Comparison of ENCODE assay signal across 8 cellular contexts in the genomic region with DNA sequence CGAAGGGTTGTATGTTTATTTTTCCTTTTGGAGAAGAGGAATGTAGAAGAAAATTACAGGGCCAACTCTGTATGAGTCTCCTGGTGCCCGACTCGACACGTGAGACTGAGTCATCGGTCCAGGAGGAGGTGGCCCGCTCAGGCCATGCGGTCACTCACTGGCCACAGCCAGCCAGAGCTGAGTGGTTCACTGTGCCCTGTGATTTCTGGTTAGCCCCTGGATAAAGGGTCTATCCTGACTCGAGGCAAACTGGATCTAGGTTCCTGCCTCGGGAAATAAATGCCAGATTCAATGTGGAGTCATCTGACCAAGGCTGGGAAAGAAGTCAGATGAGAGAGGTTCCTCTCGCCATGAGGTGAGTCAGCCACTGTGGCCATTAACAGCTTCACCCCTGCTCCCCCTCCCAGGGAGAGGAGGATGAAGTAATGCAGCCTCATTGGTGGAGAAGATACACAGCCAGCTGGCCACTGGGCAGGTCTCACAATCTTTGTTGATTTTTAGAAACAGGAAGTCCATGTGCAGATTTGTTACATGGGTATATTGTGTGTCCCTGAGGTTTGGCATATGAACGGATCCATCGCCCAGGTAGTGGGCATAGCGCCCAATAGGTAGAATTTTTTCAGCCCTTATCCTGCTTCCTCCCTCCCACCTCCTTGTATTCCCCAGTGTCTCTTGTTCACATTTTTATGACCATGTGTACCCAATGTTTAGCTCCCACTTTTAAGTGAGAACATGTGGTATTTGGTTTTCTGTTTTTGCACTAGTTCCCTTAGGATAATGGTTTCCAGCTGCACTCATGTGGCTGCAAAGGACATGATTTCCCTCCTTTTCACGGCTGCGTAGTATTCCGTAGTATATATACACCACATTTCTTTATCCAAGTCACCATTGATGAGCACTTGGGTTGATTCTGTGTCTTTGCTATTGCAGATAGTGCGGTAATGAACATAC. TPM values are rescaled to one million over a fixed set of nuclear protein-coding genes. Genes with fewer than 3 reads are reported as not detected.
DNase-seq lines count a peak whose midpoint lies in the region; ATAC-seq and TF ChIP-seq lines count a peak whose summit lies in the region.

No MANE protein-coding gene starts in this region.

- H3K27ac ChIP-seq in right atrium auricular region (peak overlapping the region; percentile 70 to 77), stomach smooth muscle (ENCODE audit: low read length) (peak overlapping the region; percentile 74)

- H3K4me1 Mint-ChIP-seq in WTC11, result no peaks in the 10 kb centered on the region

- TF ChIP-seq CTCF in WTC11 (IDR thresholded peaks at IDR 0.05) (no peak), right atrium auricular region (IDR thresholded peaks at IDR 0.05) (no peak)

- H3K9me3 ChIP-seq in right atrium auricular region (no peaks in the 10 kb centered on the region), stomach smooth muscle (ENCODE audit: control insufficient read depth in 2 of 2, low read length in 2 of 2) (no peaks in the 10 kb centered on the region)

- CTCF ChIA-PET in WTC11 (lab: Charles Lee), result no interaction called here

- H3K36me3 Mint-ChIP-seq in WTC11, result peaks cover 4% of the 10 kb centered on the region; the same call in 1 of the 2 replicates

- H3K4me3 Mint-ChIP-seq in WTC11, result no peak overlapping the region

- no peaks in the 10 kb centered on the region for H3K9me3 Mint-ChIP-seq in WTC11

- peak; percentile 90 for DNase-seq in HK-2 (ENCODE audit: unreplicated experiment)
- no peak for DNase-seq in WTC11 (ENCODE audit: low spot score)
- peak; percentile 96 for DNase-seq in right atrium auricular region (ENCODE audit: low spot score)
- DNase-seq in RPMI8226, result no peak

- POLR2A ChIA-PET in WTC11 (lab: Charles Lee), result no interaction called here

- ATAC-seq in WTC11 (no peak), HG02759 (IDR thresholded peaks at IDR 0.05; ENCODE audit: unreplicated experiment) (no peak), GM21723 (IDR thresholded peaks at IDR 0.05; ENCODE audit: unreplicated experiment) (no peak), GM19023 (IDR thresholded peaks at IDR 0.05; ENCODE audit: unreplicated experiment) (no peak)

- H3K27ac Mint-ChIP-seq in WTC11, result peak overlapping the region; percentile 31; the same call in 1 of the 2 replicates

- H3K4me3 ChIP-seq in right atrium auricular region (no peak overlapping the region), stomach smooth muscle (ENCODE audit: low read length in 2 of 2) (peak overlapping the region in 1 of 2 donors; percentile 44)

- H3K27me3 ChIP-seq in right atrium auricular region (no peaks in the 10 kb centered on the region), stomach smooth muscle (ENCODE audit: control insufficient read depth in 1 of 2, insufficient read depth in 2 of 2, low read length in 2 of 2) (no peaks in the 10 kb centered on the region)

- H3K36me3 ChIP-seq in right atrium auricular region (peaks cover 7% of the 10 kb centered on the region), stomach smooth muscle (ENCODE audit: control insufficient read depth in 2 of 2, insufficient read depth in 2 of 2, low read length in 2 of 2) (peaks cover 5 to 9% of the 10 kb centered on the region in 2 donors)

- no peaks in the 10 kb centered on the region for H3K27me3 Mint-ChIP-seq in WTC11 (ENCODE audit: low read depth)

- H3K4me1 ChIP-seq in right atrium auricular region (peaks cover 0 to 13% of the 10 kb centered on the region in 2 donors), stomach smooth muscle (ENCODE audit: control insufficient read depth, insufficient read depth, low read length) (peaks cover 26% of the 10 kb centered on the region)

- H3K9ac ChIP-seq in stomach smooth muscle (ENCODE audit: low read length in 2 of 2), result peak overlapping the region; percentile 49 to 62

TF ChIP-seq in WTC11, 78 proteins besides CTCF, POLR2A, EP300 and RAD21:
- TF ChIP-seq GRHL2 (CRISPR knock-in tag; IDR thresholded peaks at IDR 0.05; ENCODE audit: insufficient replicate concordance, severe bottlenecking) (no peak), PRRX2 (CRISPR knock-in tag; IDR thresholded peaks at IDR 0.05) (no peak), NFYB (CRISPR knock-in tag; conservative IDR thresholded peaks at IDR 0.05; ENCODE audit: low read depth) (no peak), TP53 (CRISPR knock-in tag; IDR thresholded peaks at IDR 0.05) (no peak), SOX15 (CRISPR knock-in tag; IDR thresholded peaks at IDR 0.05) (no peak), NR2C2 (CRISPR knock-in tag; IDR thresholded peaks at IDR 0.05) (no peak), SMAD3 (CRISPR knock-in tag; IDR thresholded peaks at IDR 0.05; ENCODE audit: borderline replicate concordance) (no peak), NFE2L1 (CRISPR knock-in tag; IDR thresholded peaks at IDR 0.05) (no peak), FOXJ3 (CRISPR knock-in tag; IDR thresholded peaks at IDR 0.05; ENCODE audit: borderline replicate concordance) (no peak), FOXK1 (CRISPR knock-in tag; IDR thresholded peaks at IDR 0.05) (no peak)
- TF ChIP-seq, protein P1, sequence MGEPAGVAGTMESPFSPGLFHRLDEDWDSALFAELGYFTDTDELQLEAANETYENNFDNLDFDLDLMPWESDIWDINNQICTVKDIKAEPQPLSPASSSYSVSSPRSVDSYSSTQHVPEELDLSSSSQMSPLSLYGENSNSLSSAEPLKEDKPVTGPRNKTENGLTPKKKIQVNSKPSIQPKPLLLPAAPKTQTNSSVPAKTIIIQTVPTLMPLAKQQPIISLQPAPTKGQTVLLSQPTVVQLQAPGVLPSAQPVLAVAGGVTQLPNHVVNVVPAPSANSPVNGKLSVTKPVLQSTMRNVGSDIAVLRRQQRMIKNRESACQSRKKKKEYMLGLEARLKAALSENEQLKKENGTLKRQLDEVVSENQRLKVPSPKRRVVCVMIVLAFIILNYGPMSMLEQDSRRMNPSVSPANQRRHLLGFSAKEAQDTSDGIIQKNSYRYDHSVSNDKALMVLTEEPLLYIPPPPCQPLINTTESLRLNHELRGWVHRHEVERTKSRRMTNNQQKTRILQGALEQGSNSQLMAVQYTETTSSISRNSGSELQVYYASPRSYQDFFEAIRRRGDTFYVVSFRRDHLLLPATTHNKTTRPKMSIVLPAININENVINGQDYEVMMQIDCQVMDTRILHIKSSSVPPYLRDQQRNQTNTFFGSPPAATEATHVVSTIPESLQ (CRISPR knock-in tag; IDR thresholded peaks at IDR 0.05), result no peak
- TF ChIP-seq, protein P2, sequence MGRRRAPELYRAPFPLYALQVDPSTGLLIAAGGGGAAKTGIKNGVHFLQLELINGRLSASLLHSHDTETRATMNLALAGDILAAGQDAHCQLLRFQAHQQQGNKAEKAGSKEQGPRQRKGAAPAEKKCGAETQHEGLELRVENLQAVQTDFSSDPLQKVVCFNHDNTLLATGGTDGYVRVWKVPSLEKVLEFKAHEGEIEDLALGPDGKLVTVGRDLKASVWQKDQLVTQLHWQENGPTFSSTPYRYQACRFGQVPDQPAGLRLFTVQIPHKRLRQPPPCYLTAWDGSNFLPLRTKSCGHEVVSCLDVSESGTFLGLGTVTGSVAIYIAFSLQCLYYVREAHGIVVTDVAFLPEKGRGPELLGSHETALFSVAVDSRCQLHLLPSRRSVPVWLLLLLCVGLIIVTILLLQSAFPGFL (CRISPR knock-in tag; IDR thresholded peaks at IDR 0.05; ENCODE audit: borderline replicate concordance), result no peak

RNA-seq across cellular contexts. Expression of a gene that starts 21.7 kb away (rescaled TPM):
- 62.0 to 74.0 TPM (median 65.8 TPM) in 3 replicates for total RNA-seq in WTC11 (2021)
- total RNA-seq in right atrium auricular region, result 10 to 100 TPM; 15.4 to 18.1 TPM

RNA-seq across cellular contexts. Expression of a gene that starts 40.7 kb away (rescaled TPM):
- 0.61 to 0.89 TPM (median 0.89 TPM) in 3 replicates for total RNA-seq in WTC11 (2021)
- total RNA-seq in right atrium auricular region, result 1 to 10 TPM in 1 of 2 donors, under 1 TPM in 1; 0.83 to 1.1 TPM

Comparison
In these comparisons a context has a peak if more than half of its experiments do, and no peak if none do; other contexts are left out.
1. DNase-seq: peak in HK-2 (single experiment) and right atrium auricular region (single experiment); none in WTC11 (single experiment) and RPMI8226 (single experiment).